Comparison of ENCODE assay signal across 1 cellular context in the genomic region with DNA sequence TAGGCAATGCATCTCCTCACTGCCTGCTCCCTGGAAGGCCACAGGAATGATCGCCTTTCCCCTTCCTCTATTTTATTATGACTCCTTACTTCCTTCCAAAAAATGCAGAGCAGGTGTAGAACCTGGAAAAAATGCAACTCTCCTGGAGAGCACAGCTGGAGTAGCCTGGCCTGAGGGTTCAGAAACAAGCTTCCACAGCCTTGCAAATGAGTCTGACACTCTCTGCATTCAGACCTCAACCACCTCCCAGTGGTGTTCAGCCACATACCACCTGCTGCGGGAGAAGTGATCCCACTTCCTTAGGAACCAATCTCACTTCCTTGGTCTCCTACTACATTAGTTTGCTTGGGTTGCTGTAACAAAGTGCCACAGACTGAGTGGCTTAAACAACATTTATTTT.
TF ChIP-seq lines count a peak whose summit lies in the region.

No MANE protein-coding gene starts in this region.

TF ChIP-seq in GM23338, 12 proteins besides CTCF, POLR2A, EP300 and RAD21 (continued from another document):
- TF ChIP-seq, protein P1, sequence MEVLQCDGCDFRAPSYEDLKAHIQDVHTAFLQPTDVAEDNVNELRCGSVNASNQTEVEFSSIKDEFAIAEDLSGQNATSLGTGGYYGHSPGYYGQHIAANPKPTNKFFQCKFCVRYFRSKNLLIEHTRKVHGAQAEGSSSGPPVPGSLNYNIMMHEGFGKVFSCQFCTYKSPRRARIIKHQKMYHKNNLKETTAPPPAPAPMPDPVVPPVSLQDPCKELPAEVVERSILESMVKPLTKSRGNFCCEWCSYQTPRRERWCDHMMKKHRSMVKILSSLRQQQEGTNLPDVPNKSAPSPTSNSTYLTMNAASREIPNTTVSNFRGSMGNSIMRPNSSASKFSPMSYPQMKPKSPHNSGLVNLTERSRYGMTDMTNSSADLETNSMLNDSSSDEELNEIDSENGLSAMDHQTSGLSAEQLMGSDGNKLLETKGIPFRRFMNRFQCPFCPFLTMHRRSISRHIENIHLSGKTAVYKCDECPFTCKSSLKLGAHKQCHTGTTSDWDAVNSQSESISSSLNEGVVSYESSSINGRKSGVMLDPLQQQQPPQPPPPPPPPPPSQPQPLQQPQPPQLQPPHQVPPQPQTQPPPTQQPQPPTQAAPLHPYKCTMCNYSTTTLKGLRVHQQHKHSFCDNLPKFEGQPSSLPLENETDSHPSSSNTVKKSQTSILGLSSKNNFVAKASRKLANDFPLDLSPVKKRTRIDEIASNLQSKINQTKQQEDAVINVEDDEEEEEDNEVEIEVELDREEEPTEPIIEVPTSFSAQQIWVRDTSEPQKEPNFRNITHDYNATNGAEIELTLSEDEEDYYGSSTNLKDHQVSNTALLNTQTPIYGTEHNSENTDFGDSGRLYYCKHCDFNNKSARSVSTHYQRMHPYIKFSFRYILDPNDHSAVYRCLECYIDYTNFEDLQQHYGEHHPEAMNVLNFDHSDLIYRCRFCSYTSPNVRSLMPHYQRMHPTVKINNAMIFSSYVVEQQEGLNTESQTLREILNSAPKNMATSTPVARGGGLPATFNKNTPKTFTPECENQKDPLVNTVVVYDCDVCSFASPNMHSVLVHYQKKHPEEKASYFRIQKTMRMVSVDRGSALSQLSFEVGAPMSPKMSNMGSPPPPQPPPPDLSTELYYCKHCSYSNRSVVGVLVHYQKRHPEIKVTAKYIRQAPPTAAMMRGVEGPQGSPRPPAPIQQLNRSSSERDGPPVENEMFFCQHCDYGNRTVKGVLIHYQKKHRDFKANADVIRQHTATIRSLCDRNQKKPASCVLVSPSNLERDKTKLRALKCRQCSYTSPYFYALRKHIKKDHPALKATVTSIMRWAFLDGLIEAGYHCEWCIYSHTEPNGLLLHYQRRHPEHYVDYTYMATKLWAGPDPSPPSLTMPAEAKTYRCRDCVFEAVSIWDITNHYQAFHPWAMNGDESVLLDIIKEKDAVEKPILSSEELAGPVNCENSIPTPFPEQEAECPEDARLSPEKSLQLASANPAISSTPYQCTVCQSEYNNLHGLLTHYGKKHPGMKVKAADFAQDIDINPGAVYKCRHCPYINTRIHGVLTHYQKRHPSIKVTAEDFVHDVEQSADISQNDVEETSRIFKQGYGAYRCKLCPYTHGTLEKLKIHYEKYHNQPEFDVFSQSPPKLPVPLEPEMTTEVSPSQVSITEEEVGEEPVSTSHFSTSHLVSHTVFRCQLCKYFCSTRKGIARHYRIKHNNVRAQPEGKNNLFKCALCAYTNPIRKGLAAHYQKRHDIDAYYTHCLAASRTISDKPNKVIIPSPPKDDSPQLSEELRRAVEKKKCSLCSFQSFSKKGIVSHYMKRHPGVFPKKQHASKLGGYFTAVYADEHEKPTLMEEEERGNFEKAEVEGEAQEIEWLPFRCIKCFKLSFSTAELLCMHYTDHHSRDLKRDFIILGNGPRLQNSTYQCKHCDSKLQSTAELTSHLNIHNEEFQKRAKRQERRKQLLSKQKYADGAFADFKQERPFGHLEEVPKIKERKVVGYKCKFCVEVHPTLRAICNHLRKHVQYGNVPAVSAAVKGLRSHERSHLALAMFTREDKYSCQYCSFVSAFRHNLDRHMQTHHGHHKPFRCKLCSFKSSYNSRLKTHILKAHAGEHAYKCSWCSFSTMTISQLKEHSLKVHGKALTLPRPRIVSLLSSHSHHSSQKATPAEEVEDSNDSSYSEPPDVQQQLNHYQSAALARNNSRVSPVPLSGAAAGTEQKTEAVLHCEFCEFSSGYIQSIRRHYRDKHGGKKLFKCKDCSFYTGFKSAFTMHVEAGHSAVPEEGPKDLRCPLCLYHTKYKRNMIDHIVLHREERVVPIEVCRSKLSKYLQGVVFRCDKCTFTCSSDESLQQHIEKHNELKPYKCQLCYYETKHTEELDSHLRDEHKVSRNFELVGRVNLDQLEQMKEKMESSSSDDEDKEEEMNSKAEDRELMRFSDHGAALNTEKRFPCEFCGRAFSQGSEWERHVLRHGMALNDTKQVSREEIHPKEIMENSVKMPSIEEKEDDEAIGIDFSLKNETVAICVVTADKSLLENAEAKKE (CRISPR knock-in tag; IDR thresholded peaks at IDR 0.05) = peak; percentile 83
